In genomic region chr16:31471241-31471874, GRCh38 we compare ENCODE assay signal across 1 cellular context.
TF ChIP-seq lines count a peak whose summit lies in the region.

No MANE protein-coding gene starts in this region.

TF ChIP-seq in H1, 55 proteins besides CTCF, POLR2A, EP300 and RAD21:
- no peak for TF ChIP-seq SIX5 (IDR thresholded peaks at IDR 0.05; ENCODE audit: low read depth, low read length)
- no peak for TF ChIP-seq KDM5A (IDR thresholded peaks at IDR 0.05; ENCODE audit: low read length)
